In the genomic region with DNA sequence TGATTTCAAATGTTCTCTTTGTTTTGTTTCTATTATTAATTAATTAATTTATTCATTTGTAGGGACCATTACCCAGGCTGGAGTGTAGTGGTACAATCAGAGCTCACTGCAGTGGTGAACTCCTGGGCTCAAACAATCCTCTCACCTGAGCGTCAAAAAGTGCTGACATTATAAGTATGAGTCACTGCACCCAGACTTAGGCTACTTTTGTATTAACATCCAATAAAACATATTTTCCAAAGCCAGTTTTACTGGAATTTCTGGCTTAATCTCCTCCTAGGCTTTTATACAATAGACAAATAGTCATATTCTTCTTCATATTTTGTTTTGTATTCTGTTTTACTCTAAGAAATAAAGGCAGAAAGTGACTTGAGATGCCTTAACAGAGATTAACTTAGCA, we compare ENCODE assay signal across 12 cellular contexts.
"Had no signal": no experiment of that assay in that cellular context is flagged by ENCODE, and none has a peak within 500 bp of the region (broad histone marks: within the 10 kb centered on the region; RNA-seq: fewer than 3 reads in every experiment).

No MANE protein-coding gene starts in this region.

- FAIRE-seq: endometrium had no signal

- H3K36me3 ChIP-seq: right atrium auricular region had no signal

- H3K4me1 Mint-ChIP-seq: naive thymus-derived CD8-positive, alpha-beta T cell had no signal

- H3K4me2 ChIP-seq: smooth muscle cell had no signal

- H3K36me3 Mint-ChIP-seq: naive thymus-derived CD8-positive, alpha-beta T cell had no signal

- H3K27me3 Mint-ChIP-seq: naive thymus-derived CD8-positive, alpha-beta T cell had no signal

- H3K4me3 Mint-ChIP-seq: naive thymus-derived CD8-positive, alpha-beta T cell had no signal

- H3K27ac ChIP-seq: right atrium auricular region had no signal

- H3K4me1 ChIP-seq: right atrium auricular region had no signal

- H3K27ac Mint-ChIP-seq: naive thymus-derived CD8-positive, alpha-beta T cell had no signal

- ATAC-seq: left colon; naive thymus-derived CD8-positive, alpha-beta T cell had no signal

- H3K27me3 ChIP-seq: right atrium auricular region had no signal

- DNase-seq: effector memory CD4-positive, alpha-beta T cell; foreskin melanocyte; head of caudate nucleus; hippocampal formation; left colon; naive thymus-derived CD8-positive, alpha-beta T cell; posterior cingulate gyrus; stimulated activated CD4-positive, alpha-beta T cell treated with anti-CD3 and anti-CD28 coated beads, Interleukin-2, amount 100 ng/mL, for 48 hours; stimulated activated naive CD4-positive, alpha-beta T cell treated with Interleukin-2 at 50 U/mL for 16 hours had no signal

- H3K4me3 ChIP-seq: right atrium auricular region, smooth muscle cell had no signal

- H3K9me3 ChIP-seq: right atrium auricular region had no signal
